ENCODE assay signal across 23 cellular contexts in genomic region chr12:213527-213932, GRCh38. TPM values are rescaled to one million over a fixed set of nuclear protein-coding genes. Genes with fewer than 3 reads are reported as not detected.
DNase-seq lines count a peak whose midpoint lies in the region; ATAC-seq, FAIRE-seq and TF ChIP-seq lines count a peak whose summit lies in the region.
"Had no signal": no experiment of that assay in that cellular context is flagged by ENCODE, and none has a peak within 500 bp of the region (broad histone marks: within the 10 kb centered on the region; RNA-seq: fewer than 3 reads in every experiment).

No MANE protein-coding gene starts in this region.

- H3F3A ChIP-seq in PC-3 (ENCODE audit: low read length, unreplicated experiment): no peaks in the 10 kb centered on the region

- H3K4ac ChIP-seq in trophoblast cell (ENCODE audit: low read depth, low read length): no peak overlapping the region

- H2AK5ac ChIP-seq in trophoblast cell (ENCODE audit: low read length): no peak overlapping the region

- H3K4me1 ChIP-seq in BLaER1 (peaks cover 33% of the 10 kb centered on the region), PC-3 (ENCODE audit: insufficient read depth, low read length) (no peaks in the 10 kb centered on the region), liver (ENCODE audit: control insufficient read depth in 4 of 4, insufficient read depth in 4 of 4, low read length in 3 of 4) (peaks cover 14 to 65% (median 55%) of the 10 kb centered on the region in 4 donors), trophoblast cell (ENCODE audit: control insufficient read depth in 1 of 2, insufficient read depth in 2 of 2, low read length in 2 of 2) (no peaks in the 10 kb centered on the region)

- no peak overlapping the region for H3K9ac ChIP-seq in BLaER1
- no peak overlapping the region for H3K9ac ChIP-seq in PC-3 (ENCODE audit: low read length)
- H3K9ac ChIP-seq in liver (ENCODE audit: low read depth in 1 of 2, low read length in 2 of 2): peak overlapping the region; percentile 40 to 68
- no peak overlapping the region for H3K9ac ChIP-seq in trophoblast cell (ENCODE audit: low read length)

- TF ChIP-seq POLR2A in GM12891 (IDR thresholded peaks at IDR 0.05; ENCODE audit: low read depth, low read length): no peak

- POLR2A ChIA-PET in PC-3 (lab: Charles Lee; ENCODE audit: unreplicated experiment): no interaction called here

- BruUV-seq in PC-3 (replicated peaks; lab: Mats Ljungman, UMichigan): no TSS peak

- H3K79me2 ChIP-seq in PC-3 (ENCODE audit: low read length) (no peaks in the 10 kb centered on the region), trophoblast cell (ENCODE audit: control insufficient read depth, insufficient read depth, low read length, poor library complexity) (no peaks in the 10 kb centered on the region)

- H2AFZ ChIP-seq in PC-3 (ENCODE audit: low read length) (peak overlapping the region; percentile 15; the same call in 1 of the 2 replicates), trophoblast cell (ENCODE audit: insufficient read depth, low read length, poor library complexity) (no peak overlapping the region)
- H2AFZ ChIP-seq: PC-9 had no signal

- TF ChIP-seq CTCF in PC-3 (conservative IDR thresholded peaks at IDR 0.05; ENCODE audit: low read depth, low read length) (no peak), liver (IDR thresholded peaks at IDR 0.05; ENCODE audit: low read depth, low read length, missing input control) (no peak)

- intact Hi-C loops in PC-3 (cut with micrococcal nuclease): no loop called here

- no peak overlapping the region for H4K91ac ChIP-seq in trophoblast cell (ENCODE audit: low read depth, low read length)

- no peak for DNase-seq in PC-3
- no peak for DNase-seq in trophoblast cell
- no peak for DNase-seq in NOMO-1 (lab: John Stamatoyannopoulos, UW; ENCODE audit: unreplicated experiment in 2 of 2)
- DNase-seq in DMS79 (lab: John Stamatoyannopoulos, UW): no peak
- DNase-seq in GM12891 (ENCODE audit: insufficient read length, low spot score): no peak
- DNase-seq in substantia nigra (lab: John Stamatoyannopoulos, UW): no peak
- DNase-seq: activated CD4-positive, alpha-beta T cell treated with anti-CD3 and anti-CD28 coated beads, Interleukin-2, amount 50 U/mL, for 48 hours; activated naive CD4-positive, alpha-beta T cell treated with anti-CD3 and anti-CD28 coated beads for 36 hours; activated T-cell treated with anti-CD3 and anti-CD28 coated beads for 4 hours; anterior cingulate cortex; CD4-positive, alpha-beta memory T cell; effector CD8-positive, alpha-beta T cell; esophagus squamous epithelium; HFFc6; Karpas-422; NCI-H1048; NCI-H2081; NCI-H526; PC-9 had no signal

- H3K9me3 ChIP-seq in BLaER1 (no peaks in the 10 kb centered on the region), PC-3 (ENCODE audit: low read length) (no peaks in the 10 kb centered on the region), liver (ENCODE audit: control insufficient read depth in 4 of 4, low read length in 3 of 4) (no peaks in the 10 kb centered on the region), trophoblast cell (ENCODE audit: insufficient read depth, low read depth, low read length) (peaks cover 2% of the 10 kb centered on the region)
- H3K9me3 ChIP-seq: esophagus squamous epithelium had no signal

- no peak overlapping the region for H2BK5ac ChIP-seq in trophoblast cell (ENCODE audit: low read depth, low read length, poor library complexity)

- CTCF ChIA-PET in PC-3 (lab: Charles Lee): no interaction called here

- no peak overlapping the region for H2BK120ac ChIP-seq in trophoblast cell (ENCODE audit: insufficient read depth, low read length, poor library complexity)

- TF ChIP-seq RAD21 in liver (IDR thresholded peaks at IDR 0.05): no peak

- H3K4me2 ChIP-seq in BLaER1 (peak overlapping the region; percentile 64), PC-3 (ENCODE audit: low read length) (peak overlapping the region; percentile 60), trophoblast cell (ENCODE audit: low read length) (no peak overlapping the region)
- H3K4me2 ChIP-seq: PC-9 had no signal

- WGBS in liver: 12% methylated on average over 12 of the region's 12 CpGs
- WGBS in trophoblast cell (ENCODE audit: extremely low coverage, insufficient coverage, insufficient read length): no CpG with 5 or more reads among the region's 12 CpGs

- H3K4me3 ChIP-seq in BLaER1: no peak overlapping the region
- H3K4me3 ChIP-seq in PC-3 (ENCODE audit: low read length): peak overlapping the region; percentile 42
- H3K4me3 ChIP-seq in liver (ENCODE audit: low read depth in 1 of 3, low read length in 3 of 3): peak overlapping the region; percentile 37 to 80 (median 60)
- H3K4me3 ChIP-seq in trophoblast cell (ENCODE audit: low read depth, low read length): peak overlapping the region; percentile 25
- H3K4me3 ChIP-seq: PC-9 had no signal

- FAIRE-seq in GM12891 (lab: Jason Lieb, UNC): no peak

- H3K18ac ChIP-seq in trophoblast cell (ENCODE audit: low read length): no peak overlapping the region

- H3K27me3 ChIP-seq in BLaER1 (peaks cover 12% of the 10 kb centered on the region; the same call in 1 of the 2 replicates), PC-3 (ENCODE audit: low read length) (peaks cover 29% of the 10 kb centered on the region), liver (ENCODE audit: control insufficient read depth in 4 of 4, insufficient read depth in 4 of 4, low read length in 3 of 4) (no peaks in the 10 kb centered on the region), trophoblast cell (ENCODE audit: insufficient read depth, low read length) (no peaks in the 10 kb centered on the region)

- no peak overlapping the region for H4K8ac ChIP-seq in trophoblast cell (ENCODE audit: low read depth, low read length)

- no peak for ATAC-seq in PC-3

- H3K27ac ChIP-seq in BLaER1 (no peak overlapping the region), PC-3 (ENCODE audit: low read length) (no peak overlapping the region), liver (ENCODE audit: low read depth in 1 of 2, low read length in 2 of 2) (peak overlapping the region; percentile 85 to 87), trophoblast cell (ENCODE audit: low read depth, low read length) (no peak overlapping the region), substantia nigra (ENCODE audit: low read depth, low read length, poor library complexity, severe bottlenecking) (no peak overlapping the region)
- H3K27ac ChIP-seq: esophagus squamous epithelium, PC-9 had no signal

- H3K36me3 ChIP-seq in BLaER1 (no peaks in the 10 kb centered on the region), PC-3 (ENCODE audit: low read depth, low read length) (no peaks in the 10 kb centered on the region), liver (ENCODE audit: control insufficient read depth in 4 of 4, insufficient read depth in 3 of 4, low read depth in 1 of 4, low read length in 3 of 4) (peaks cover 0 to 5% (median 0%) of the 10 kb centered on the region in 4 donors), trophoblast cell (ENCODE audit: control insufficient read depth in 1 of 2, insufficient read depth in 2 of 2, low read length in 2 of 2) (no peaks in the 10 kb centered on the region)
- H3K36me3 ChIP-seq: esophagus squamous epithelium had no signal

- no peak overlapping the region for H3K23ac ChIP-seq in trophoblast cell (ENCODE audit: low read length)

- no peak overlapping the region for H4K12ac ChIP-seq in trophoblast cell (ENCODE audit: low read depth, low read length)

- no peak overlapping the region for H2BK12ac ChIP-seq in trophoblast cell (ENCODE audit: low read length)

- no peak overlapping the region for H3K14ac ChIP-seq in trophoblast cell (ENCODE audit: low read length)

- no peaks in the 10 kb centered on the region for H3K9me2 ChIP-seq in PC-3 (replicated peaks; ENCODE audit: low read length)

- H3K79me1 ChIP-seq in trophoblast cell (ENCODE audit: low read length): no peaks in the 10 kb centered on the region

- H4K20me1 ChIP-seq in BLaER1: no peaks in the 10 kb centered on the region
- no peaks in the 10 kb centered on the region for H4K20me1 ChIP-seq in PC-3 (ENCODE audit: low read length)

TF ChIP-seq in liver, 16 proteins besides CTCF, POLR2A, EP300 and RAD21 (continues in another document):
- TF ChIP-seq HNF4A (conservative IDR thresholded peaks at IDR 0.05) (no peak), HNF4G (IDR thresholded peaks at IDR 0.05) (no peak), ATF3 (IDR thresholded peaks at IDR 0.05) (no peak)

TF ChIP-seq in GM12891, 5 proteins besides CTCF, POLR2A, EP300 and RAD21:
- TF ChIP-seq TAF1 (IDR thresholded peaks at IDR 0.05; ENCODE audit: low read depth, low read length) (no peak), SPI1 (IDR thresholded peaks at IDR 0.05; ENCODE audit: low read depth, low read length) (no peak), PAX5 (IDR thresholded peaks at IDR 0.05; ENCODE audit: insufficient read depth, low read length, severe bottlenecking) (no peak), POLR2AphosphoS5 (IDR thresholded peaks at IDR 0.05; ENCODE audit: low read depth, low read length) (no peak), POU2F2 (IDR thresholded peaks at IDR 0.05; ENCODE audit: low read depth, low read length) (no peak)

RNA-seq across cellular contexts. Expression of gene SLC6A12, which starts 0.4 kb away (rescaled TPM):
- total RNA-seq in PC-3 (2014; rRNA removed): not detected in 2 replicates
- total RNA-seq in liver: 10 to 100 TPM; 27.1 to 30.3 TPM
- polyA plus RNA-seq in liver: 10 to 100 TPM; 18.2 to 19.3 TPM
- polyA plus RNA-seq in trophoblast cell (2013): 0.29 and 0.36 TPM in 2 replicates
- 0.49 TPM for polyA plus RNA-seq in GM12891 (2012; ENCODE audit: low read depth, missing spikeins)
- total RNA-seq: HFFc6, osteocyte, PC-9 had no signal
- polyA plus RNA-seq: CD4-positive, alpha-beta memory T cell had no signal

RNA-seq across cellular contexts. Expression of gene SLC6A13, which starts 49.1 kb away (rescaled TPM):
- not detected in 2 replicates for total RNA-seq in PC-3 (2014; rRNA removed)
- 10 to 100 TPM in 1 of 2 donors, under 1 TPM in 1; 0.23 to 12.0 TPM for total RNA-seq in liver
- 1 to 10 TPM; 5.4 to 9.5 TPM for polyA plus RNA-seq in liver
- polyA plus RNA-seq in trophoblast cell (2013): 0.21 and 0.26 TPM in 2 replicates
- polyA plus RNA-seq in GM12891 (2012; ENCODE audit: low read depth, missing spikeins): 1.2 TPM
- total RNA-seq: activated naive CD4-positive, alpha-beta T cell treated with anti-CD3 and anti-CD28 coated beads for 36 hours; esophagus squamous epithelium; glomerular endothelial cell; HFFc6; PC-9 had no signal

Comparison
In these comparisons a context has a peak if more than half of its experiments do, and no peak if none do; other contexts are left out.
1. H3K27ac ChIP-seq: peak in liver (2 of 2); none in BLaER1 (single experiment), PC-3 (single experiment), trophoblast cell (single experiment) and substantia nigra (single experiment).
2. H3K9ac ChIP-seq: peak in liver (2 of 2); none in BLaER1 (single experiment), PC-3 (single experiment) and trophoblast cell (single experiment).
3. RNA of gene SLC6A12, which starts 0.4 kb away (total RNA-seq): 27.1 to 30.3 TPM in liver; not detected in PC-3; every median in the first group is over 10 times any median in the second.